In the genomic region with DNA sequence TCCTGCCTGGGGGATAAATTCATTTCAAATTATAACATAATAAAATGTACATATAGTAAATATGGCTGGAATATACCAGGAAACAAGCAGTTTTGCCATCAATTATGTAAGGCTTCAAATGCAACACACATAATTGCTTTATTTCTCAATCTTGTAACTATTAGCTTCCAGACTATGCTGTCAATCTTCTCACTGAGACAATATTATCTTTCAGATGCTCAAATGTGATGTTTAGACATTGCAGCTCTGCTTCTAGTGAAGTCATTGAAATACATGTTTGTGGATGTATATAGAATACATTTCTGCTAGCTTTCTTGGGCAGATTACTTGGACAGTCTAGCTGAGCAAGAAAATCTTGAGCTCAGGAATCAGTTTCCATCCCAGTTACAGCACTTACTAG, we compare ENCODE assay signal across 23 cellular contexts.
"Had no signal": no experiment of that assay in that cellular context is flagged by ENCODE, and none has a peak within 500 bp of the region (broad histone marks: within the 10 kb centered on the region; RNA-seq: fewer than 3 reads in every experiment).

No MANE protein-coding gene starts in this region.

- H3K4me3 ChIP-seq: colonic mucosa, coronary artery, dorsolateral prefrontal cortex, esophagus muscularis mucosa, esophagus squamous epithelium, gastrocnemius medialis, gastroesophageal sphincter, heart left ventricle, heart right ventricle had no signal

- H3K9me3 ChIP-seq: colonic mucosa had no signal

- DNase-seq: colonic mucosa; cortex of kidney; dermis blood vessel endothelial cell; dorsolateral prefrontal cortex; effector CD4-positive, alpha-beta T cell; effector CD8-positive, alpha-beta T cell; effector memory CD4-positive, alpha-beta T cell; effector memory CD8-positive, alpha-beta T cell; endodermal cell; erythroblast; esophagus squamous epithelium; foreskin fibroblast; foreskin keratinocyte; foreskin melanocyte; gastrocnemius medialis; glutamatergic neuron; head of caudate nucleus; heart left ventricle; heart right ventricle had no signal

- H3K27me3 ChIP-seq: colonic mucosa, dorsolateral prefrontal cortex, esophagus muscularis mucosa, esophagus squamous epithelium, foreskin keratinocyte, gastrocnemius medialis, gastroesophageal sphincter, heart left ventricle, heart right ventricle had no signal

- H3K27ac ChIP-seq: colonic mucosa, coronary artery, dorsolateral prefrontal cortex, epithelial cell of prostate, esophagus muscularis mucosa, esophagus squamous epithelium, foreskin keratinocyte, gastrocnemius medialis, gastroesophageal sphincter, heart left ventricle, heart right ventricle had no signal

- H3K36me3 ChIP-seq: colonic mucosa, esophagus muscularis mucosa, esophagus squamous epithelium, gastrocnemius medialis, gastroesophageal sphincter, heart left ventricle, heart right ventricle had no signal
